ENCODE assay signal across 16 cellular contexts in the genomic region with DNA sequence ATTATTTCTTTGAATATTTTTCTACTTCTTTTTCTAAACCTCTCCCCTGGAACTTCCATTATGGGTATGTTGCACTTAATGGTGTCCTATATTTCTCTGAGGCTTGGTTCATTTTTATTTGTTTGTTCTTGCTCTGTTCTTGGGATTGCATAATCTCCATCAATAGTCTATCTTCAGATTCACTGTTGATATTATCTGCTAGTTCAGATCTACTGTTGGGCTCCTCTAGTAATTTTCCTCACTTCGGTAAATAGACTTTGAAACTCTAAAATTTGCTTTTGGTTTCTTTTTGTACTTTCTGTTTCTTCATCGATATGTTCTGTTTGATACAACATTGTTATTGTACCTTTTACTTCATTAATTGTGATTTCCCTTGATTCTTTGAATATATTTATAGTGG.
A peak's percentile ranks its signal among the peaks of the same experiment; 100 is the strongest.
DNase-seq lines count a peak whose midpoint lies in the region; ATAC-seq and FAIRE-seq lines count a peak whose summit lies in the region.
"Had no signal": no experiment of that assay in that cellular context is flagged by ENCODE, and none has a peak within 500 bp of the region (broad histone marks: within the 10 kb centered on the region; RNA-seq: fewer than 3 reads in every experiment).

No MANE protein-coding gene starts in this region.

- H3K27ac ChIP-seq in right cardiac atrium (ENCODE audit: low read length) = no peak overlapping the region

- POLR2A ChIA-PET in activated CD4-positive, alpha-beta memory T cell treated with anti-CD3 and anti-CD28 coated beads, Interleukin-2, amount 10 ng/mL, durations not matched to agents 7 days and 5 days (lab: Charles Lee) = no interaction called here
- POLR2A ChIA-PET in activated CD4-positive, alpha-beta memory T cell treated with anti-CD3 and anti-CD28 coated beads for 36 hours (lab: Charles Lee) = no interaction called here

- H3K4me1 Mint-ChIP-seq in activated CD4-positive, alpha-beta memory T cell treated with anti-CD3 and anti-CD28 coated beads, Interleukin-2, amount 10 ng/mL, durations not matched to agents 7 days and 5 days = peaks cover 10% of the 10 kb centered on the region
- peaks cover 18% of the 10 kb centered on the region for H3K4me1 Mint-ChIP-seq in activated CD4-positive, alpha-beta memory T cell treated with anti-CD3 and anti-CD28 coated beads for 36 hours (ENCODE audit: low read depth)
- H3K4me1 Mint-ChIP-seq in stimulated activated naive CD8-positive, alpha-beta T cell treated with anti-CD3 and anti-CD28 coated beads, Interleukin-15, Interleukin-2, amounts not matched to agents 100 ng/mL and 50 ng/mL, for 24 hours (ENCODE audit: low read depth) = peaks cover 27% of the 10 kb centered on the region
- H3K4me1 Mint-ChIP-seq: CD14-positive monocyte had no signal

- H3K4me1 ChIP-seq in right cardiac atrium (ENCODE audit: control insufficient read depth, insufficient read depth, low read length) = no peaks in the 10 kb centered on the region

- no peak overlapping the region for H3K4me3 ChIP-seq in right cardiac atrium (ENCODE audit: low read length)
- H3K4me3 ChIP-seq: GM12878 had no signal

- H3K27me3 Mint-ChIP-seq in activated CD4-positive, alpha-beta memory T cell treated with anti-CD3 and anti-CD28 coated beads, Interleukin-2, amount 10 ng/mL, durations not matched to agents 7 days and 5 days = no peaks in the 10 kb centered on the region
- no peaks in the 10 kb centered on the region for H3K27me3 Mint-ChIP-seq in activated CD4-positive, alpha-beta memory T cell treated with anti-CD3 and anti-CD28 coated beads for 36 hours
- no peaks in the 10 kb centered on the region for H3K27me3 Mint-ChIP-seq in stimulated activated naive CD8-positive, alpha-beta T cell treated with anti-CD3 and anti-CD28 coated beads, Interleukin-15, Interleukin-2, amounts not matched to agents 100 ng/mL and 50 ng/mL, for 24 hours

- WGBS in right cardiac atrium = 95% methylated on average over 2 of the region's 2 CpGs

- CTCF ChIA-PET in activated CD4-positive, alpha-beta memory T cell treated with anti-CD3 and anti-CD28 coated beads, Interleukin-2, amount 10 ng/mL, durations not matched to agents 7 days and 5 days (lab: Charles Lee) = no interaction called here
- CTCF ChIA-PET in activated CD4-positive, alpha-beta memory T cell treated with anti-CD3 and anti-CD28 coated beads for 36 hours (lab: Charles Lee) = no interaction called here

- H3K27ac Mint-ChIP-seq in activated CD4-positive, alpha-beta memory T cell treated with anti-CD3 and anti-CD28 coated beads, Interleukin-2, amount 10 ng/mL, durations not matched to agents 7 days and 5 days = no peak overlapping the region
- H3K27ac Mint-ChIP-seq in activated CD4-positive, alpha-beta memory T cell treated with anti-CD3 and anti-CD28 coated beads for 36 hours = no peak overlapping the region
- peak overlapping the region; percentile 54 for H3K27ac Mint-ChIP-seq in stimulated activated naive CD8-positive, alpha-beta T cell treated with anti-CD3 and anti-CD28 coated beads, Interleukin-15, Interleukin-2, amounts not matched to agents 100 ng/mL and 50 ng/mL, for 24 hours

- no peaks in the 10 kb centered on the region for H3K27me3 ChIP-seq in right cardiac atrium (ENCODE audit: control insufficient read depth, insufficient read depth)

- peak; percentile 84 for FAIRE-seq in colon (lab: Jason Lieb, UNC)
- FAIRE-seq: GM12878 had no signal

- peaks cover 7% of the 10 kb centered on the region for H3K9me3 Mint-ChIP-seq in activated CD4-positive, alpha-beta memory T cell treated with anti-CD3 and anti-CD28 coated beads, Interleukin-2, amount 10 ng/mL, durations not matched to agents 7 days and 5 days
- H3K9me3 Mint-ChIP-seq in activated CD4-positive, alpha-beta memory T cell treated with anti-CD3 and anti-CD28 coated beads for 36 hours = peaks cover 17% of the 10 kb centered on the region
- peaks cover 12% of the 10 kb centered on the region for H3K9me3 Mint-ChIP-seq in stimulated activated naive CD8-positive, alpha-beta T cell treated with anti-CD3 and anti-CD28 coated beads, Interleukin-15, Interleukin-2, amounts not matched to agents 100 ng/mL and 50 ng/mL, for 24 hours

- intact Hi-C loops in activated CD4-positive, alpha-beta memory T cell treated with anti-CD3 and anti-CD28 coated beads for 36 hours (cut with micrococcal nuclease) = no loop called here
- intact Hi-C loops in right cardiac atrium (cut with DNase I) = no loop called here

- H3K9me3 ChIP-seq in right cardiac atrium (ENCODE audit: control insufficient read depth, low read length) = no peaks in the 10 kb centered on the region

- ATAC-seq in stimulated activated naive CD8-positive, alpha-beta T cell treated with anti-CD3 and anti-CD28 coated beads, Interleukin-15, Interleukin-2, amounts not matched to agents 100 U/mL and 50 U/mL, for 24 hours = no peak
- ATAC-seq in right cardiac atrium = no peak
- ATAC-seq: GM12878 had no signal

- no peak for DNase-seq in activated CD4-positive, alpha-beta memory T cell treated with anti-CD3 and anti-CD28 coated beads, Interleukin-2, amount 10 ng/mL, durations not matched to agents 7 days and 5 days
- no peak for DNase-seq in activated CD4-positive, alpha-beta memory T cell treated with anti-CD3 and anti-CD28 coated beads for 36 hours
- DNase-seq in stimulated activated naive CD8-positive, alpha-beta T cell treated with anti-CD3 and anti-CD28 coated beads, Interleukin-15, Interleukin-2, amounts not matched to agents 100 U/mL and 50 U/mL, for 24 hours = no peak
- no peak for DNase-seq in HuH-7 (ENCODE audit: low spot score)
- DNase-seq in right cardiac atrium = no peak
- no peak for DNase-seq in glomerular visceral epithelial cell (ENCODE audit: extremely low spot score)
- DNase-seq: DMS79, H9, Karpas-422, MM.1S, NCI-H1105, NCI-H1694 treated with DMSO at 0.1 percent for 48 hours had no signal

- H3K36me3 Mint-ChIP-seq in activated CD4-positive, alpha-beta memory T cell treated with anti-CD3 and anti-CD28 coated beads, Interleukin-2, amount 10 ng/mL, durations not matched to agents 7 days and 5 days (ENCODE audit: low read depth) = peaks cover 71% of the 10 kb centered on the region
- peaks cover 61% of the 10 kb centered on the region for H3K36me3 Mint-ChIP-seq in activated CD4-positive, alpha-beta memory T cell treated with anti-CD3 and anti-CD28 coated beads for 36 hours
- H3K36me3 Mint-ChIP-seq in stimulated activated naive CD8-positive, alpha-beta T cell treated with anti-CD3 and anti-CD28 coated beads, Interleukin-15, Interleukin-2, amounts not matched to agents 100 ng/mL and 50 ng/mL, for 24 hours (ENCODE audit: low read depth) = peaks cover 88% of the 10 kb centered on the region

- peak overlapping the region; percentile 5 for H3K4me3 Mint-ChIP-seq in activated CD4-positive, alpha-beta memory T cell treated with anti-CD3 and anti-CD28 coated beads, Interleukin-2, amount 10 ng/mL, durations not matched to agents 7 days and 5 days
- no peak overlapping the region for H3K4me3 Mint-ChIP-seq in activated CD4-positive, alpha-beta memory T cell treated with anti-CD3 and anti-CD28 coated beads for 36 hours
- no peak overlapping the region for H3K4me3 Mint-ChIP-seq in stimulated activated naive CD8-positive, alpha-beta T cell treated with anti-CD3 and anti-CD28 coated beads, Interleukin-15, Interleukin-2, amounts not matched to agents 100 ng/mL and 50 ng/mL, for 24 hours
- H3K4me3 Mint-ChIP-seq: CD14-positive monocyte, H9 had no signal
